1 cellular context compared by ENCODE assay signal in genomic region chr20:50044353-50044960, GRCh38.
TF ChIP-seq lines count a peak whose summit lies in the region.

No MANE protein-coding gene starts in this region.

TF ChIP-seq in WTC11, 78 proteins besides CTCF, POLR2A, EP300 and RAD21 (continued from another document):
- TF ChIP-seq PRDM15 (CRISPR knock-in tag; IDR thresholded peaks at IDR 0.05) (peak; percentile 87), ZNF671 (CRISPR knock-in tag; IDR thresholded peaks at IDR 0.05) (no peak)
